Comparison of ENCODE assay signal across 8 cellular contexts in genomic region chr1:194289569-194290266, GRCh38.
DNase-seq lines count a peak whose midpoint lies in the region; ATAC-seq and TF ChIP-seq lines count a peak whose summit lies in the region.

No MANE protein-coding gene starts in this region.

- H3K79me2 ChIP-seq in OCI-LY1 (ENCODE audit: insufficient read depth, low read length) = peaks cover 44% of the 10 kb centered on the region

- TF ChIP-seq POLR2A in GM18505 (IDR thresholded peaks at IDR 0.05; ENCODE audit: borderline replicate concordance, extremely low read depth, insufficient read depth, insufficient read length) = no peak

- H3K27ac ChIP-seq in OCI-LY1 (ENCODE audit: low read depth, low read length, poor library complexity, severe bottlenecking) = peak overlapping the region; percentile 91
- no peak overlapping the region for H3K27ac ChIP-seq in left ventricle myocardium inferior (replicated peaks)

- H3K36me3 ChIP-seq in OCI-LY1 (ENCODE audit: insufficient read depth, low read length) (peaks cover 30% of the 10 kb centered on the region), HAP-1 (replicated peaks) (no peaks in the 10 kb centered on the region), left ventricle myocardium inferior (no peaks in the 10 kb centered on the region)

- peak; percentile 41 for DNase-seq in effector CD4-positive, alpha-beta T cell
- DNase-seq in HAP-1 (ENCODE audit: low spot score in 2 of 2) (no peak), mucosa of gallbladder (ENCODE audit: low spot score) (no peak), GOT3 (lab: John Stamatoyannopoulos, UW) (no peak), left ventricle myocardium inferior (no peak)

- H3K4me2 ChIP-seq in OCI-LY1 (ENCODE audit: low read length) = peak overlapping the region; percentile 84

- H3K27me3 ChIP-seq in OCI-LY1 (ENCODE audit: insufficient read depth, low read length) (no peaks in the 10 kb centered on the region), HAP-1 (ENCODE audit: low read depth) (no peaks in the 10 kb centered on the region), left ventricle myocardium inferior (ENCODE audit: low read depth) (no peaks in the 10 kb centered on the region)

- in situ Hi-C loops in HAP-1 (cut with MboI; ENCODE audit: low sequenced_read_pairs) = no loop called here

- H3K4me3 ChIP-seq in OCI-LY1 (ENCODE audit: low read depth, low read length, poor library complexity, severe bottlenecking) = peak overlapping the region; percentile 67
- H3K4me3 ChIP-seq in HAP-1 = no peak overlapping the region
- no peak overlapping the region for H3K4me3 ChIP-seq in left ventricle myocardium inferior

- H3K4me1 ChIP-seq in OCI-LY1 (ENCODE audit: insufficient read depth, low read length, severe bottlenecking) = peaks cover 45% of the 10 kb centered on the region
- H3K4me1 ChIP-seq in HAP-1 = no peaks in the 10 kb centered on the region
- H3K4me1 ChIP-seq in left ventricle myocardium inferior = no peaks in the 10 kb centered on the region

- ATAC-seq in GM18505 (IDR thresholded peaks at IDR 0.05; ENCODE audit: unreplicated experiment) = peak; percentile 98
- peak; percentile 94 for ATAC-seq in HG02759 (IDR thresholded peaks at IDR 0.05; ENCODE audit: unreplicated experiment)

- 0 out of 2 replicates have a peak, but pooled peaks cover 3% of the 10 kb centered on the region for H3K9me3 ChIP-seq in OCI-LY1 (ENCODE audit: low read length)
- H3K9me3 ChIP-seq in HAP-1 = no peaks in the 10 kb centered on the region
- H3K9me3 ChIP-seq in left ventricle myocardium inferior (replicated peaks) = no peaks in the 10 kb centered on the region

- intact Hi-C loops in left ventricle myocardium inferior (cut with micrococcal nuclease) = loop anchor here (10.0 kb wide), 1 partner anchor 1105 kb away; the partner anchor contains the start of gene B3GALT2

- no peak overlapping the region for H2AFZ ChIP-seq in OCI-LY1 (ENCODE audit: low read length)

- no peaks in the 10 kb centered on the region for H3K9me2 ChIP-seq in OCI-LY1 (ENCODE audit: low read depth, low read length)

- H3F3A ChIP-seq in OCI-LY1 (ENCODE audit: insufficient read depth, low read length) = no peaks in the 10 kb centered on the region

- TF ChIP-seq CTCF in OCI-LY1 (IDR thresholded peaks at IDR 0.05; ENCODE audit: low read length) (no peak), left ventricle myocardium inferior (IDR thresholded peaks at IDR 0.05; ENCODE audit: borderline replicate concordance) (no peak)

- H3K9ac ChIP-seq in OCI-LY1 (ENCODE audit: low read length) = peak overlapping the region; percentile 81

- no peaks in the 10 kb centered on the region for H4K20me1 ChIP-seq in OCI-LY1 (ENCODE audit: insufficient read depth, low read length)
